ENCODE assay signal across 16 cellular contexts in genomic region chr5:151638619-151639018, GRCh38. TPM values are rescaled to one million over a fixed set of nuclear protein-coding genes. Genes with fewer than 3 reads are reported as not detected.
DNase-seq lines count a peak whose midpoint lies in the region; ATAC-seq and TF ChIP-seq lines count a peak whose summit lies in the region.
"Had no signal": no experiment of that assay in that cellular context is flagged by ENCODE, and none has a peak within 500 bp of the region (broad histone marks: within the 10 kb centered on the region; RNA-seq: fewer than 3 reads in every experiment).

No MANE protein-coding gene starts in this region.

- H3K27ac ChIP-seq in epithelial cell of prostate (peak overlapping the region; percentile 82), foreskin keratinocyte (peak overlapping the region; percentile 43)

- peaks cover 34% of the 10 kb centered on the region for H3K27me3 Mint-ChIP-seq in WTC11 (ENCODE audit: low read depth)
- H3K27me3 Mint-ChIP-seq: CD4-positive, alpha-beta T cell had no signal

- POLR2A ChIA-PET in WTC11 (lab: Charles Lee): no interaction called here

- TF ChIP-seq RAD21 in Ishikawa (IDR thresholded peaks at IDR 0.05; ENCODE audit: low read depth): no peak

- no peaks in the 10 kb centered on the region for H3K36me3 Mint-ChIP-seq in WTC11

- no peaks in the 10 kb centered on the region for H3K27me3 ChIP-seq in foreskin keratinocyte

- TF ChIP-seq CTCF in foreskin keratinocyte (conservative IDR thresholded peaks at IDR 0.05) (no peak), WTC11 (IDR thresholded peaks at IDR 0.05) (no peak)

- H3K4me1 ChIP-seq in foreskin keratinocyte: peaks cover 34% of the 10 kb centered on the region
- H3K4me1 ChIP-seq: BE2C, Caco-2 had no signal

- 0 out of 2 replicates have a peak, but pooled peaks cover 2% of the 10 kb centered on the region for H3K4me1 Mint-ChIP-seq in WTC11

- H3K27ac Mint-ChIP-seq in WTC11: no peak overlapping the region
- H3K27ac Mint-ChIP-seq: CD4-positive, alpha-beta T cell; H9 had no signal

- no peak overlapping the region for H3K4me3 Mint-ChIP-seq in WTC11
- H3K4me3 Mint-ChIP-seq: CD4-positive, alpha-beta T cell; H9 had no signal

- no peak for TF ChIP-seq EP300 in Ishikawa (IDR thresholded peaks at IDR 0.05; ENCODE audit: borderline replicate concordance)

- CTCF ChIA-PET in WTC11 (lab: Charles Lee): interaction anchor here (1.3 to 3.6 kb wide), 3 partner anchors 13 to 103 kb away, joined by 3 to 22 read pairs (median 8); no protein-coding TSS in a partner anchor

- ATAC-seq in foreskin keratinocyte (no peak), WTC11 (no peak)
- ATAC-seq: K562 had no signal

- DNase-seq in epithelial cell of prostate (ENCODE audit: low read depth, low spot score): no peak
- DNase-seq in foreskin keratinocyte: no peak
- no peak for DNase-seq in T-helper 1 cell
- DNase-seq in T-helper 9 cell: no peak
- DNase-seq in SW 1271 (lab: John Stamatoyannopoulos, UW): no peak
- no peak for DNase-seq in WTC11 (ENCODE audit: low spot score)
- DNase-seq: ACHN; BE2C; C1 segment of cervical spinal cord; Caco-2; CD4-positive, alpha-beta T cell; GDM1; H9 had no signal

- no peaks in the 10 kb centered on the region for H3K9me3 Mint-ChIP-seq in WTC11
- H3K9me3 Mint-ChIP-seq: CD4-positive, alpha-beta T cell; H9 had no signal

TF ChIP-seq in Ishikawa, 13 proteins besides CTCF, POLR2A, EP300 and RAD21:
- TF ChIP-seq TCF12 (IDR thresholded peaks at IDR 0.05; ENCODE audit: low read depth) (no peak), YY1 (IDR thresholded peaks at IDR 0.05; ENCODE audit: low read depth) (no peak), CREB1 (IDR thresholded peaks at IDR 0.05; ENCODE audit: low read depth) (no peak), CEBPB (IDR thresholded peaks at IDR 0.05) (peak; percentile 50; the same call in 1 of the 2 replicates), FOXM1 (IDR thresholded peaks at IDR 0.05; ENCODE audit: borderline replicate concordance, low read depth) (no peak), TEAD4 (IDR thresholded peaks at IDR 0.05) (no peak)

TF ChIP-seq in WTC11, 78 proteins besides CTCF, POLR2A, EP300 and RAD21:
- TF ChIP-seq TEAD1 (CRISPR knock-in tag; IDR thresholded peaks at IDR 0.05): no peak
- no peak for TF ChIP-seq ZNF219 (CRISPR knock-in tag; IDR thresholded peaks at IDR 0.05; ENCODE audit: borderline replicate concordance)
- no peak for TF ChIP-seq OVOL2 (CRISPR knock-in tag; IDR thresholded peaks at IDR 0.05; ENCODE audit: borderline replicate concordance)

RNA-seq across cellular contexts. Expression of gene FAT2, which starts 47.5 kb away (rescaled TPM):
- total RNA-seq in foreskin keratinocyte: 85.9 and 95.1 TPM in 2 replicates
- 26.4 and 26.8 TPM in 2 replicates for polyA plus RNA-seq in foreskin keratinocyte
- 0.14 to 0.26 TPM (median 0.16 TPM) in 3 replicates for total RNA-seq in WTC11 (2021)
- total RNA-seq: CD4-positive, alpha-beta T cell; HT-29; K562 had no signal
- polyA plus RNA-seq: K562 had no signal

RNA-seq across cellular contexts. Expression of gene SPARC, which starts 48.1 kb away (rescaled TPM):
- total RNA-seq in foreskin keratinocyte (459 and 490 TPM in 2 replicates), WTC11 (2021) (357 to 418 TPM (median 358 TPM) in 3 replicates)
- 365 and 441 TPM in 2 replicates for polyA plus RNA-seq in foreskin keratinocyte
- total RNA-seq: HT-29 had no signal

Comparison
In these comparisons a context has a peak if more than half of its experiments do, and no peak if none do; other contexts are left out.
1. RNA of gene FAT2, which starts 47.5 kb away (total RNA-seq): 85.9 to 95.1 TPM in foreskin keratinocyte; 0.14 to 0.26 TPM in WTC11; every median in the first group is over 10 times any median in the second.